ENCODE assay signal across 8 cellular contexts in the genomic region with DNA sequence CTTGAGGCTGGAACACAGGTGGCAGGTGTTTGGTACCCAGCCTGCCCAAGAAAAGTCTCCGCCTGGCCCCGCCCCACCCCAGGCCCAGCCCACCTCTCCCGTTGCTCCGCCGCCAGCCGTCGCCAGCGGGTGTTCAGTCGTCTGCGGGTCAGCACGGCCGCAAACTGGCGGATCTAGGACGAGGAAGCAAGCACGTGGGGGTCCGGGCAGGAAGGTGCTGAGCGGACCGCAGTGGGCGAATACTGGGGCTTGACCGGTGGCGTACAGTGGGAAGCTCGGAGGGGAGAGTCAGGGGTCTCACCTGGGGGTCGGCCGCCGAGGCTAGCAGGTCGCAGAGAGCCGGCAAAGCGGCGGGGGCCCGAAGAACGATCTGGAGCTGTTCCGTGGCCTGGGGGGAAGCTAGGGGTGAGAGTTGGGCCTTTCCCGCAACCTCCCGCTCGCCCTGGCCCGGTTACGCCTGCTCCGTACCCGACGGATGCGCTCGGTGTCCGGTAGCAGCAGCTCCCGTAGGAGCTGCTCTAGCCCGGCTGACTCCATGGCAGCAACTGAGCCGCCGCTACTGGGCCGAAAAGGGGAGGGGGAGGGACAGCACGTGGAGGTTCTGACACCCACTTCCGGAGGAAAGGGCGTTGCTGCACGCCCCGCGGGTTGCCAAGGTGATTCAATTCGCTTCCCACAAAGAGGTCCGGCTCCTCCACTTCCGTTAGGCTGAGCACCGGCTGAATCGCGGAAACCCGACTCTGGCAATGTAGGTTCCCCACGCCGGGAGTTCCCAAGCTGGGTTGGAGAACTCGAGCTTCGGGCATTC.
DNase-seq lines count a peak whose midpoint lies in the region; ATAC-seq and TF ChIP-seq lines count a peak whose summit lies in the region.

A gene with protein sequence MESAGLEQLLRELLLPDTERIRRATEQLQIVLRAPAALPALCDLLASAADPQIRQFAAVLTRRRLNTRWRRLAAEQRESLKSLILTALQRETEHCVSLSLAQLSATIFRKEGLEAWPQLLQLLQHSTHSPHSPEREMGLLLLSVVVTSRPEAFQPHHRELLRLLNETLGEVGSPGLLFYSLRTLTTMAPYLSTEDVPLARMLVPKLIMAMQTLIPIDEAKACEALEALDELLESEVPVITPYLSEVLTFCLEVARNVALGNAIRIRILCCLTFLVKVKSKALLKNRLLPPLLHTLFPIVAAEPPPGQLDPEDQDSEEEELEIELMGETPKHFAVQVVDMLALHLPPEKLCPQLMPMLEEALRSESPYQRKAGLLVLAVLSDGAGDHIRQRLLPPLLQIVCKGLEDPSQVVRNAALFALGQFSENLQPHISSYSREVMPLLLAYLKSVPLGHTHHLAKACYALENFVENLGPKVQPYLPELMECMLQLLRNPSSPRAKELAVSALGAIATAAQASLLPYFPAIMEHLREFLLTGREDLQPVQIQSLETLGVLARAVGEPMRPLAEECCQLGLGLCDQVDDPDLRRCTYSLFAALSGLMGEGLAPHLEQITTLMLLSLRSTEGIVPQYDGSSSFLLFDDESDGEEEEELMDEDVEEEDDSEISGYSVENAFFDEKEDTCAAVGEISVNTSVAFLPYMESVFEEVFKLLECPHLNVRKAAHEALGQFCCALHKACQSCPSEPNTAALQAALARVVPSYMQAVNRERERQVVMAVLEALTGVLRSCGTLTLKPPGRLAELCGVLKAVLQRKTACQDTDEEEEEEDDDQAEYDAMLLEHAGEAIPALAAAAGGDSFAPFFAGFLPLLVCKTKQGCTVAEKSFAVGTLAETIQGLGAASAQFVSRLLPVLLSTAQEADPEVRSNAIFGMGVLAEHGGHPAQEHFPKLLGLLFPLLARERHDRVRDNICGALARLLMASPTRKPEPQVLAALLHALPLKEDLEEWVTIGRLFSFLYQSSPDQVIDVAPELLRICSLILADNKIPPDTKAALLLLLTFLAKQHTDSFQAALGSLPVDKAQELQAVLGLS (minus strand): TSS at position 566 of the 808 bp plus-strand sequence. CDS start 29 bp downstream, at position 537.

- TF ChIP-seq CTCF in astrocyte of the spinal cord (IDR thresholded peaks at IDR 0.05; ENCODE audit: low read depth, low read length), result no peak

- peak; percentile 84 for DNase-seq in NCI-H2081 treated with DMSO at 0.1 percent for 48 hours (lab: John Stamatoyannopoulos, UW)
- DNase-seq in T1000 (lab: John Stamatoyannopoulos, UW), result peak; percentile 82
- peak; percentile 98 for DNase-seq in astrocyte of the spinal cord (ENCODE audit: low read depth, low spot score)
- peak; percentile 93 to 95 for DNase-seq in hippocampal formation (lab: John Stamatoyannopoulos, UW)
- peak; percentile 92 for DNase-seq in retina
- DNase-seq in cortex of kidney (lab: John Stamatoyannopoulos, UW), result no peak

- in situ Hi-C loops in astrocyte of the spinal cord (cut with HindIII; ENCODE audit: low sequenced_read_pairs), result no loop called here

- peak within 1 kb of the TSS; percentile 87 for H3K4me3 ChIP-seq in astrocyte of the spinal cord (ENCODE audit: low read depth, low read length)

- ATAC-seq in GM18517 (IDR thresholded peaks at IDR 0.05; ENCODE audit: unreplicated experiment) (peak; percentile 86), HG03039 (IDR thresholded peaks at IDR 0.05; ENCODE audit: unreplicated experiment) (peak; percentile 80)
